Comparison of ENCODE assay signal across 21 cellular contexts in the genomic region with DNA sequence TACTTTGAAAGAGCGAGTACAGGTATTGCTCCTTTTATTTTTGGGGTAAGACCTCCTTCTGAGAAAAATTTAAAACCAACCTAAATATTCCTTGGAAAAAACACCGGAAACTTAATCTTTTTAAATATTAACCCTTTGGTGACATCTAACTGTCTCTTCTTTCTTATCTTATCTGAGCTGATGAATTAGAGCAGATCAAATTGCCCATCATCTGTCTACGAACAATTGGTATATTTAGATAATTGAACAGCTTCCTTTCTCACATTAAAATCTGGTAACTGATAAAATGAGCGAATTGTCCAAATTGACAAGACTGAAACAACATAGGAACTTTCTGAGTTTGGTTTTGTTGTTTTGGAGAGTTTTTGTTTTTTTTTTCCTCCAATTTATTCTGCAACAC. TPM values are rescaled to one million over a fixed set of nuclear protein-coding genes. Genes with fewer than 3 reads are reported as not detected.
DNase-seq lines count a peak whose midpoint lies in the region; ATAC-seq and TF ChIP-seq lines count a peak whose summit lies in the region.
"Had no signal": no experiment of that assay in that cellular context is flagged by ENCODE, and none has a peak within 500 bp of the region (broad histone marks: within the 10 kb centered on the region; RNA-seq: fewer than 3 reads in every experiment).

No MANE protein-coding gene starts in this region.

- H3K36me3 ChIP-seq in prostate gland: no peaks in the 10 kb centered on the region
- no peaks in the 10 kb centered on the region for H3K36me3 ChIP-seq in heart left ventricle
- H3K36me3 ChIP-seq: brain microvascular endothelial cell, gastrocnemius medialis, left ventricle myocardium inferior, thoracic aorta had no signal

- no peak for ATAC-seq in heart left ventricle
- ATAC-seq: gastrocnemius medialis, right cardiac atrium had no signal

- peak overlapping the region; percentile 58 to 92 for H3K4me3 ChIP-seq in foreskin fibroblast (ENCODE audit: low read depth in 1 of 2, low read length in 2 of 2)
- H3K4me3 ChIP-seq in prostate gland: peak overlapping the region; percentile 42 to 51
- no peak overlapping the region for H3K4me3 ChIP-seq in heart left ventricle
- H3K4me3 ChIP-seq: gastrocnemius medialis, left ventricle myocardium inferior, thoracic aorta had no signal

- TF ChIP-seq CTCF in HFFc6 (IDR thresholded peaks at IDR 0.05) (no peak), foreskin fibroblast (IDR thresholded peaks at IDR 0.05; ENCODE audit: low read depth, low read length) (no peak), prostate gland (IDR thresholded peaks at IDR 0.05) (no peak), heart left ventricle (IDR thresholded peaks at IDR 0.05) (no peak)

- H3K27ac ChIP-seq in prostate gland (peak overlapping the region; percentile 72 to 90), heart left ventricle (peak overlapping the region in 1 of 12 donors; percentile 50)
- H3K27ac ChIP-seq: brain microvascular endothelial cell, gastrocnemius medialis, left ventricle myocardium inferior, thoracic aorta had no signal

- H3K4me1 ChIP-seq in prostate gland (replicated peaks): no peaks in the 10 kb centered on the region
- H3K4me1 ChIP-seq in heart left ventricle: peaks cover 0 to 48% (median 9%) of the 10 kb centered on the region in 12 donors
- H3K4me1 ChIP-seq: Caco-2 had no signal

- WGBS in prostate gland: 40% methylated on average over 4 of the region's 4 CpGs
- 17 to 30% (median 23%) methylated on average over 4 of the region's 4 CpGs for WGBS in heart left ventricle, 4 donors

- DNase-seq in HFFc6 (no peak), NCI-H69 (lab: John Stamatoyannopoulos, UW) (peak; percentile 56), foreskin fibroblast (no peak), prostate gland (ENCODE audit: low spot score) (no peak), 8988T (no peak), posterior cingulate gyrus (no peak), heart left ventricle (no peak)
- DNase-seq: activated naive CD8-positive, alpha-beta T cell treated with anti-CD3 and anti-CD28 coated beads for 36 hours; brain microvascular endothelial cell; Caco-2; cortex of kidney; gastrocnemius medialis; KBM-7; left ventricle myocardium inferior; NCI-H345; nucleus accumbens; right cardiac atrium had no signal

- H3K9me3 Mint-ChIP-seq in HFFc6: no peaks in the 10 kb centered on the region
- H3K9me3 Mint-ChIP-seq: activated T-helper 1 cell treated with anti-CD3 and anti-CD28 coated beads, Interleukin-12 subunit alpha, Interleukin-12 subunit beta, Interleukin-2, Interleukin-4 antibody, amounts not matched to agents 30 ng/mL and 10 ng/mL and 1 ng/mL, durations not matched to agents 14 hours and 24 hours and 36 hours had no signal

- no peak for TF ChIP-seq POLR2A in prostate gland (IDR thresholded peaks at IDR 0.05)
- no peak for TF ChIP-seq POLR2A in heart left ventricle (IDR thresholded peaks at IDR 0.05)

- no peaks in the 10 kb centered on the region for H3K9me3 ChIP-seq in prostate gland
- H3K9me3 ChIP-seq in heart left ventricle: no peaks in the 10 kb centered on the region
- H3K9me3 ChIP-seq: Caco-2, gastrocnemius medialis, left ventricle myocardium inferior, thoracic aorta had no signal

- H3K27me3 ChIP-seq in prostate gland (replicated peaks; ENCODE audit: insufficient read depth) (peaks cover 10% of the 10 kb centered on the region), heart left ventricle (peaks cover 41 to 100% (median 92%) of the 10 kb centered on the region in 9 donors)

- H3K4me1 Mint-ChIP-seq in HFFc6 (ENCODE audit: low read depth): peaks cover 66% of the 10 kb centered on the region

- H3K27me3 Mint-ChIP-seq in HFFc6 (ENCODE audit: insufficient read depth): peaks cover 12% of the 10 kb centered on the region

- peak overlapping the region; percentile 98 for H3K4me3 Mint-ChIP-seq in HFFc6
- H3K4me3 Mint-ChIP-seq: activated naive CD8-positive, alpha-beta T cell treated with anti-CD3 and anti-CD28 coated beads for 36 hours; activated T-helper 1 cell treated with anti-CD3 and anti-CD28 coated beads, Interleukin-12 subunit alpha, Interleukin-12 subunit beta, Interleukin-2, Interleukin-4 antibody, amounts not matched to agents 30 ng/mL and 10 ng/mL and 1 ng/mL, durations not matched to agents 14 hours and 24 hours and 36 hours had no signal

- intact Hi-C loops in prostate gland (cut with DNase I) (no loop called here), posterior cingulate gyrus (cut with DNase I) (loop anchor here (10.0 kb wide), 1 partner anchor 420 kb away; no protein-coding TSS in a partner anchor), heart left ventricle (cut with DNase I) (no loop called here)

- H3K27ac Mint-ChIP-seq in HFFc6: peak overlapping the region; percentile 90; the same call in 1 of the 2 replicates
- H3K27ac Mint-ChIP-seq: activated naive CD8-positive, alpha-beta T cell treated with anti-CD3 and anti-CD28 coated beads for 36 hours; activated T-helper 1 cell treated with anti-CD3 and anti-CD28 coated beads, Interleukin-12 subunit alpha, Interleukin-12 subunit beta, Interleukin-2, Interleukin-4 antibody, amounts not matched to agents 30 ng/mL and 10 ng/mL and 1 ng/mL, durations not matched to agents 14 hours and 24 hours and 36 hours had no signal

- no peaks in the 10 kb centered on the region for H3K36me3 Mint-ChIP-seq in HFFc6 (ENCODE audit: low read depth)
- H3K36me3 Mint-ChIP-seq: activated naive CD8-positive, alpha-beta T cell treated with anti-CD3 and anti-CD28 coated beads for 36 hours had no signal

RNA-seq across cellular contexts. Expression of gene ISL1, which starts 2.0 kb away (rescaled TPM):
- total RNA-seq in HFFc6 (2021; fragmentation: NEBNext Ultra II Directional; extraction: Animal tissue kit (Norgen Biotek cat#: 25700)): 1 to 10 TPM in 2 of 6 experiments, under 1 TPM in 4; 0.48 to 4.1 (median 0.67) TPM
- total RNA-seq in prostate gland: 10 to 100 TPM in 1 of 2 donors, 1 to 10 TPM in 1; 5.5 to 15.2 TPM
- under 1 TPM in 2 of 9 donors, not detected in 7; 0.08 to 0.61 TPM for total RNA-seq in heart left ventricle
- polyA plus RNA-seq in heart left ventricle: not detected
- total RNA-seq: activated naive CD8-positive, alpha-beta T cell treated with anti-CD3 and anti-CD28 coated beads for 36 hours; activated T-helper 1 cell treated with anti-CD3 and anti-CD28 coated beads, Interleukin-12 subunit alpha, Interleukin-12 subunit beta, Interleukin-2, Interleukin-4 antibody, amounts not matched to agents 30 ng/mL and 10 ng/mL and 1 ng/mL, durations not matched to agents 14 hours and 24 hours and 36 hours; gastrocnemius medialis; left ventricle myocardium inferior; mucosa of gallbladder; right cardiac atrium; RPMI7951; thoracic aorta had no signal
- polyA plus RNA-seq: right cardiac atrium had no signal

Comparison
In these comparisons a context has a peak if more than half of its experiments do, and no peak if none do; other contexts are left out.
1. H3K4me3 ChIP-seq: peak in foreskin fibroblast (2 of 2) and prostate gland (2 of 2); none in heart left ventricle (0 of 12).